ENCODE assay signal across 22 cellular contexts in the genomic region with DNA sequence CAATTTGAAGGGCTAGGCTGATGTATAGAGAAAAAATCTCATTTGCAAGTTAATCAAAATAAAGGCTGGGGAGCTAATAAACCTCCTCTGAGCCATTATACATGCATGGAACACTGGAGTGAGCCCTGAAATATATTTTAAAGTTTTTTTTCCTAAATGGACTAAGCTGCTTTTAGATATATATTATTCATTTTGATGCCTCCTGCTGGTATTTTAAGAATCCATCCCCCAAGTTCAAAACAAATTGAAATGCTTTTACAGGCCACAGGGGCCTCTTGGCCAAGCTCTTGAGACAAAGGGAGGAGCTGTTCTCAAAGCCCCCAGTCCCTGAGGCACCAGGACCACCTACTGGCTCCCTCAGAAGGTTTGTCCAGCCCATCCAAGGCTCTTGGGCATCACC. TPM values are rescaled to one million over a fixed set of nuclear protein-coding genes. Genes with fewer than 3 reads are reported as not detected.
DNase-seq lines count a peak whose midpoint lies in the region; ATAC-seq and TF ChIP-seq lines count a peak whose summit lies in the region.
"Had no signal": no experiment of that assay in that cellular context is flagged by ENCODE, and none has a peak within 500 bp of the region (broad histone marks: within the 10 kb centered on the region; RNA-seq: fewer than 3 reads in every experiment).

No MANE protein-coding gene starts in this region.

- H3K9me3 Mint-ChIP-seq in chondrocyte (ENCODE audit: low read depth), result no peaks in the 10 kb centered on the region
- H3K9me3 Mint-ChIP-seq: CD4-positive, alpha-beta T cell; CD8-positive, alpha-beta memory T cell had no signal

- H3K36me3 Mint-ChIP-seq in chondrocyte (ENCODE audit: low read depth), result no peaks in the 10 kb centered on the region
- H3K36me3 Mint-ChIP-seq: CD14-positive monocyte; CD8-positive, alpha-beta memory T cell had no signal

- no peak overlapping the region for H3K4me3 Mint-ChIP-seq in chondrocyte (ENCODE audit: unreplicated experiment)
- H3K4me3 Mint-ChIP-seq: CD14-positive monocyte; CD4-positive, alpha-beta T cell had no signal

- DNase-seq in activated T-cell treated with anti-CD3 and anti-CD28 coated beads, Interleukin-2, amount 50 U/mL, for 1 hour, result peak; percentile 6
- no peak for DNase-seq in activated T-cell treated with anti-CD3 and anti-CD28 coated beads, Interleukin-2, amount 50 U/mL, for 48 hours
- DNase-seq in chondrocyte (ENCODE audit: low spot score), result no peak
- DNase-seq in mesenteric fat pad (ENCODE audit: low spot score), result peak; percentile 37
- no peak for DNase-seq in NCI-H2029 (lab: John Stamatoyannopoulos, UW)
- DNase-seq in OCI-M1 (lab: John Stamatoyannopoulos, UW), result no peak
- DNase-seq: 8988T; ACHN; AML-193; BE2C; CD4-positive, alpha-beta T cell; CD8-positive, alpha-beta memory T cell; DMS 273 treated with DMSO at 0.1 percent for 48 hours; DMS79; EL; GDM1; GOT3; HCEC 1CT had no signal

- TF ChIP-seq CTCF in chondrocyte (IDR thresholded peaks at IDR 0.05), result peak; percentile 51

- no peak overlapping the region for H3K27ac Mint-ChIP-seq in chondrocyte (ENCODE audit: unreplicated experiment)
- H3K27ac Mint-ChIP-seq: CD14-positive monocyte; CD4-positive, alpha-beta T cell had no signal

- no peaks in the 10 kb centered on the region for H3K27me3 Mint-ChIP-seq in chondrocyte (ENCODE audit: low read depth)
- H3K27me3 Mint-ChIP-seq: CD4-positive, alpha-beta T cell; CD8-positive, alpha-beta memory T cell had no signal

- ATAC-seq in HG03571 (IDR thresholded peaks at IDR 0.05; ENCODE audit: unreplicated experiment), result no peak
- ATAC-seq: A549, GM12878 had no signal

- H3K4me1 Mint-ChIP-seq in chondrocyte (ENCODE audit: low read depth), result no peaks in the 10 kb centered on the region

RNA-seq across cellular contexts. Expression of a gene that starts 27.9 kb away (rescaled TPM):
- total RNA-seq in chondrocyte (151 to 183 TPM (median 152 TPM) in 3 replicates), mesenteric fat pad (69.9 TPM)

RNA-seq across cellular contexts. Expression of a gene that starts 59.0 kb away (rescaled TPM):
- total RNA-seq in chondrocyte (not detected in 3 replicates), mesenteric fat pad (not detected)
- total RNA-seq: CD4-positive, alpha-beta T cell; CD8-positive, alpha-beta memory T cell; GM12878 had no signal

Comparison
In these comparisons a context has a peak if more than half of its experiments do, and no peak if none do; other contexts are left out.
1. DNase-seq: peak in activated T-cell treated with anti-CD3 and anti-CD28 coated beads, Interleukin-2, amount 50 U/mL, for 1 hour (single experiment) and mesenteric fat pad (single experiment); none in activated T-cell treated with anti-CD3 and anti-CD28 coated beads, Interleukin-2, amount 50 U/mL, for 48 hours (0 of 2), chondrocyte (single experiment), NCI-H2029 (single experiment) and OCI-M1 (single experiment).